Comparison of ENCODE assay signal across 1 cellular context in genomic region chr22:50454556-50455075, GRCh38.
TF ChIP-seq lines count a peak whose summit lies in the region.

No MANE protein-coding gene starts in this region.

TF ChIP-seq in K562, 482 proteins besides CTCF, POLR2A, EP300 and RAD21:
- TF ChIP-seq POLR2G (IDR thresholded peaks at IDR 0.05; ENCODE audit: low read depth, low read length): peak; percentile 24
- TF ChIP-seq TAL1 (IDR thresholded peaks at IDR 0.05): no peak
- no peak for TF ChIP-seq NBN (IDR thresholded peaks at IDR 0.05; ENCODE audit: low read depth)
- TF ChIP-seq ZNF79 (CRISPR knock-in tag; IDR thresholded peaks at IDR 0.05; ENCODE audit: low read depth): no peak
TF ChIP-seq in K562: peak in this region for 1.
